In the genomic region with DNA sequence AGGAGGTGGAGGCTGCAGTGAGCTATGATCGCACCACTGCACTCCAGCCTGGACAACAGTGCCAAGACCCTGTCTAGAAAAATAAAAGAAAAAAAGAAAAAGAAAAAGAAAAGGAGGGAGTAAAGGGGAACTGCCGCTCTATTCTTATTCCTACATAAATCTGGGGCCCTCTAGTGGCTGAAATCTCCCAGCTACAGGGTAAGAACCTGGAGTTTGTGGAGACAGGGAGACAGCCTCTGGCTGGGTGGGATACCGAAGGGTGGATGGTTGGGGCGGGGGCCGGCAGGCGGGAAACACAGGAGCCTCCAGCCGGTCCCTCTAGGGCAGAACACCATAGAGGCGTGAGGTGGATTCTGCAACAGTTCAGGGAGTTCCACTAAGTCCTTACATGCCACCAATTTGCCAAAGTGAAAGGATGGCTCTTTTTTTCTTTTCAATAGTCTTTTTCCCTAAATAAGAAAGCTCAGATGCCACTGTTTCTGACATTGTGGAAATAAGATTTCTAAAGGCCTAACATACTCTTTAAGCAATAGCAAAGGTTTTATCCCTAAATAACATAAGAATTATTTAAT, we compare ENCODE assay signal across 8 cellular contexts.
DNase-seq lines count a peak whose midpoint lies in the region; ATAC-seq, FAIRE-seq and TF ChIP-seq lines count a peak whose summit lies in the region.

No MANE protein-coding gene starts in this region.

- H3K36me3 ChIP-seq in BE2C (peaks cover 5% of the 10 kb centered on the region; the same call in 1 of the 2 replicates), HEK293 (ENCODE audit: control insufficient read depth in 2 of 2, insufficient read depth in 1 of 2, low read length in 2 of 2) (peaks cover 4 to 14% of the 10 kb centered on the region in 2 experiments; a peak in 2 of 3 replicates)

- H3K9me3 ChIP-seq in BE2C (no peaks in the 10 kb centered on the region), HEK293 (ENCODE audit: control insufficient read depth, insufficient read depth, low read depth, low read length) (no peaks in the 10 kb centered on the region)

- no peak for ATAC-seq in HG02763 (IDR thresholded peaks at IDR 0.05; ENCODE audit: unreplicated experiment)

- no peak overlapping the region for H3K27ac ChIP-seq in HEK293 (ENCODE audit: extremely low read depth, low read depth, low read length)

- DNase-seq in BE2C, result peak; percentile 49
- peak; percentile 54 for DNase-seq in iPS DF 19.7 (ENCODE audit: low read depth, low spot score)
- peak; percentile 60 for DNase-seq in urothelium cell line (ENCODE audit: low spot score)
- no peak for DNase-seq in activated effector memory CD4-positive, alpha-beta T cell treated with Interleukin-2 at 50 U/mL for 16 hours
- no peak for DNase-seq in KG1 (lab: John Stamatoyannopoulos, UW)

- H3K4me1 ChIP-seq in BE2C (no peaks in the 10 kb centered on the region), HEK293 (ENCODE audit: control insufficient read depth, insufficient read depth, low read length) (no peaks in the 10 kb centered on the region)

- no peaks in the 10 kb centered on the region for H3K27me3 ChIP-seq in BE2C

- CTCF ChIA-PET in HEK293 (lab: Yijun Ruan, JAX), result interaction anchor here (0.6 to 1.9 kb wide), 21 partner anchors 9 to 1778 kb away, joined by 3 to 13 read pairs (median 4); no protein-coding TSS in a partner anchor

- POLR2A ChIA-PET in HEK293 (lab: Yijun Ruan, JAX), result interaction anchor here (1.0 kb wide), 1 partner anchor 14 kb away, joined by 3 read pairs; no protein-coding TSS in a partner anchor

- TF ChIP-seq CTCF in BE2C (IDR thresholded peaks at IDR 0.05; ENCODE audit: low read depth, low read length) (peak; percentile 68), HEK293 (tag by site-specific recombination; IDR thresholded peaks at IDR 0.05) (0 out of 2 replicates have a peak, but pooled peaks have one; percentile 19), WI38 (IDR thresholded peaks at IDR 0.05; ENCODE audit: low read depth, low read length) (peak; percentile 53; the same call in 1 of the 2 replicates)

- H3K4me3 ChIP-seq in BE2C (ENCODE audit: low read depth, low read length), result no peak overlapping the region
- no peak overlapping the region for H3K4me3 ChIP-seq in HEK293 (ENCODE audit: low read depth, low read length)
- no peak overlapping the region for H3K4me3 ChIP-seq in WI38 (ENCODE audit: low read depth, low read length)

- no peak for FAIRE-seq in urothelium cell line (lab: Jason Lieb, UNC)

TF ChIP-seq in HEK293, 187 proteins besides CTCF, POLR2A, EP300 and RAD21:
- TF ChIP-seq, protein P1, sequence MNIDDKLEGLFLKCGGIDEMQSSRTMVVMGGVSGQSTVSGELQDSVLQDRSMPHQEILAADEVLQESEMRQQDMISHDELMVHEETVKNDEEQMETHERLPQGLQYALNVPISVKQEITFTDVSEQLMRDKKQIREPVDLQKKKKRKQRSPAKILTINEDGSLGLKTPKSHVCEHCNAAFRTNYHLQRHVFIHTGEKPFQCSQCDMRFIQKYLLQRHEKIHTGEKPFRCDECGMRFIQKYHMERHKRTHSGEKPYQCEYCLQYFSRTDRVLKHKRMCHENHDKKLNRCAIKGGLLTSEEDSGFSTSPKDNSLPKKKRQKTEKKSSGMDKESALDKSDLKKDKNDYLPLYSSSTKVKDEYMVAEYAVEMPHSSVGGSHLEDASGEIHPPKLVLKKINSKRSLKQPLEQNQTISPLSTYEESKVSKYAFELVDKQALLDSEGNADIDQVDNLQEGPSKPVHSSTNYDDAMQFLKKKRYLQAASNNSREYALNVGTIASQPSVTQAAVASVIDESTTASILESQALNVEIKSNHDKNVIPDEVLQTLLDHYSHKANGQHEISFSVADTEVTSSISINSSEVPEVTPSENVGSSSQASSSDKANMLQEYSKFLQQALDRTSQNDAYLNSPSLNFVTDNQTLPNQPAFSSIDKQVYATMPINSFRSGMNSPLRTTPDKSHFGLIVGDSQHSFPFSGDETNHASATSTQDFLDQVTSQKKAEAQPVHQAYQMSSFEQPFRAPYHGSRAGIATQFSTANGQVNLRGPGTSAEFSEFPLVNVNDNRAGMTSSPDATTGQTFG (tag by site-specific recombination; IDR thresholded peaks at IDR 0.05; ENCODE audit: borderline replicate concordance), result no peak
- TF ChIP-seq ZNF654 (tag by site-specific recombination; IDR thresholded peaks at IDR 0.05; ENCODE audit: low read depth) (0 out of 2 replicates have a peak, but pooled peaks have one; percentile 24), ZNF341 (tag by site-specific recombination; IDR thresholded peaks at IDR 0.05; ENCODE audit: low read depth) (peak; percentile 39), ZNF157 (tag by site-specific recombination; IDR thresholded peaks at IDR 0.05) (no peak), ZNF266 (tag by site-specific recombination; IDR thresholded peaks at IDR 0.05; ENCODE audit: low read depth) (no peak)

Comparison
In these comparisons a context has a peak if more than half of its experiments do, and no peak if none do; other contexts are left out.
1. DNase-seq: peak in BE2C (single experiment), iPS DF 19.7 (single experiment) and urothelium cell line (single experiment); none in activated effector memory CD4-positive, alpha-beta T cell treated with Interleukin-2 at 50 U/mL for 16 hours (single experiment) and KG1 (single experiment).
2. Peak in every context shown above with its lines, with median percentiles within 50 percentile points of each other: CTCF ChIP-seq.